In genomic region chr6:157625111-157625510, GRCh38 we compare ENCODE assay signal across 1 cellular context.
TF ChIP-seq lines count a peak whose summit lies in the region.

No MANE protein-coding gene starts in this region.

TF ChIP-seq in WTC11, 78 proteins besides CTCF, POLR2A, EP300 and RAD21 (continued from another document):
- TF ChIP-seq ERG (CRISPR knock-in tag; IDR thresholded peaks at IDR 0.05) (no peak), ZNF423 (CRISPR knock-in tag; IDR thresholded peaks at IDR 0.05) (no peak), SMAD4 (CRISPR knock-in tag; IDR thresholded peaks at IDR 0.05) (no peak), ZNF263 (CRISPR knock-in tag; IDR thresholded peaks at IDR 0.05; ENCODE audit: low read depth) (no peak), MLX (CRISPR knock-in tag; IDR thresholded peaks at IDR 0.05) (no peak), ZNF532 (CRISPR knock-in tag; IDR thresholded peaks at IDR 0.05; ENCODE audit: borderline replicate concordance) (no peak), ZMAT4 (CRISPR knock-in tag; IDR thresholded peaks at IDR 0.05) (no peak), AR (CRISPR knock-in tag; IDR thresholded peaks at IDR 0.05) (no peak), MXD4 (CRISPR knock-in tag; IDR thresholded peaks at IDR 0.05; ENCODE audit: borderline replicate concordance) (no peak), FOXJ3 (CRISPR knock-in tag; IDR thresholded peaks at IDR 0.05; ENCODE audit: borderline replicate concordance) (no peak)
